8 cellular contexts compared by ENCODE assay signal in genomic region chr6:143279385-143279784, GRCh38.
A peak's percentile ranks its signal among the peaks of the same experiment; 100 is the strongest.
DNase-seq lines count a peak whose midpoint lies in the region; ATAC-seq and TF ChIP-seq lines count a peak whose summit lies in the region.

No MANE protein-coding gene starts in this region.

- no peak for TF ChIP-seq POLR2A in body of pancreas (IDR thresholded peaks at IDR 0.05)
- TF ChIP-seq POLR2A in sigmoid colon (IDR thresholded peaks at IDR 0.05): no peak

- H3K36me3 ChIP-seq in body of pancreas (replicated peaks in 1 of 2; ENCODE audit: insufficient read depth in 1 of 2, low read depth in 2 of 2): no peaks in the 10 kb centered on the region
- no peaks in the 10 kb centered on the region for H3K36me3 ChIP-seq in sigmoid colon

- WGBS in body of pancreas, 2 donors: 50 to 55% methylated on average over 6 of the region's 6 CpGs
- WGBS in sigmoid colon, 2 donors: 53 to 84% methylated on average over 6 of the region's 6 CpGs

- ATAC-seq in body of pancreas (peak; percentile 40), HG03045 (IDR thresholded peaks at IDR 0.05; ENCODE audit: unreplicated experiment) (no peak), HG02852 (IDR thresholded peaks at IDR 0.05; ENCODE audit: unreplicated experiment) (no peak)

- H3K27me3 ChIP-seq in body of pancreas (no peaks in the 10 kb centered on the region), sigmoid colon (no peaks in the 10 kb centered on the region)

- H3K4me3 ChIP-seq in body of pancreas (no peak overlapping the region), sigmoid colon (no peak overlapping the region)

- H3K9me3 ChIP-seq in body of pancreas: no peaks in the 10 kb centered on the region
- no peaks in the 10 kb centered on the region for H3K9me3 ChIP-seq in sigmoid colon

- H3K27ac ChIP-seq in body of pancreas: no peak overlapping the region
- H3K27ac ChIP-seq in sigmoid colon: no peak overlapping the region

- intact Hi-C loops in body of pancreas (cut with DNase I): no loop called here
- intact Hi-C loops in sigmoid colon (cut with DNase I): loop anchor here (10.0 kb wide), 1 partner anchor 585 kb away; no protein-coding TSS in a partner anchor

- TF ChIP-seq EP300 in sigmoid colon (IDR thresholded peaks at IDR 0.05): no peak

- H3K4me1 ChIP-seq in body of pancreas (no peaks in the 10 kb centered on the region), sigmoid colon (peaks cover 0 to 10% (median 8%) of the 10 kb centered on the region in 4 donors)

- TF ChIP-seq CTCF in body of pancreas (IDR thresholded peaks at IDR 0.05) (peak in 6 of 7 experiments; percentile 9 to 55 (median 34)), sigmoid colon (IDR thresholded peaks at IDR 0.05) (no peak)

- DNase-seq in EH (ENCODE audit: low read depth) (peak; percentile 34), HPDE6-E6E7 (ENCODE audit: extremely low spot score) (peak; percentile 27), body of pancreas (peak in 3 of 4 donors; percentile 22 to 45 (median 25)), lung microvascular endothelial cell (ENCODE audit: low read depth in 2 of 2) (peak; percentile 46 to 62), sigmoid colon (no peak), cerebellar nuclear complex (lab: John Stamatoyannopoulos, UW) (no peak)

Comparison
In these comparisons a context has a peak if more than half of its experiments do, and no peak if none do; other contexts are left out.
1. DNase-seq: peak in EH (single experiment), HPDE6-E6E7 (single experiment), body of pancreas (3 of 4) and lung microvascular endothelial cell (2 of 2); none in sigmoid colon (single experiment) and cerebellar nuclear complex (0 of 2).
2. CTCF ChIP-seq: peak in body of pancreas (6 of 7); none in sigmoid colon (0 of 4).